In the genomic region with DNA sequence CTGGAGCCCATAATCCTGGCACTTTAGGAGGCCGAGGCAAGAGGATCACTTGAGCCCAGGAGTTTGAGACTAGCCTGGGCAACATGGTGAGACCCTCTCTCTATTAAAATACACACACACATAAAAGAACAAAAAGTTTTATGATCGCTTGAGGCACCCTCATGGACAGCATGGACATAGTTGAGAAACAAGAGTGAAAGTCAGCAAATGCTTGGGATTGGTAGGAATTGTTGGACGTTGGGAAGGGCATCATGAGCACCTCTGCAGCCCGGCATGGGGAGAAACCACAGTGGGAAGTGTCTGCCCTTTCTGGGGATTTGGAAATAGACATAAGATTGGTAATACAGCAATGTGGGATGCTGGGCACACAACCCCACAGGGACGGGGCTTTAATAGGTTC, we compare ENCODE assay signal across 16 cellular contexts.
A peak's percentile ranks its signal among the peaks of the same experiment; 100 is the strongest.
DNase-seq lines count a peak whose midpoint lies in the region; ATAC-seq and TF ChIP-seq lines count a peak whose summit lies in the region.
"Had no signal": no experiment of that assay in that cellular context is flagged by ENCODE, and none has a peak within 500 bp of the region (broad histone marks: within the 10 kb centered on the region; RNA-seq: fewer than 3 reads in every experiment).

No MANE protein-coding gene starts in this region.

- H3K9me3 ChIP-seq in CD4-positive, CD25-positive, alpha-beta regulatory T cell (ENCODE audit: control insufficient read depth in 2 of 2, low read length in 2 of 2): no peaks in the 10 kb centered on the region
- no peaks in the 10 kb centered on the region for H3K9me3 ChIP-seq in hepatocyte (ENCODE audit: low read depth)
- H3K9me3 ChIP-seq in neural progenitor cell (ENCODE audit: low read depth): no peaks in the 10 kb centered on the region
- H3K9me3 ChIP-seq: BE2C had no signal

- H3K36me3 Mint-ChIP-seq in CD4-positive, CD25-positive, alpha-beta regulatory T cell: no peaks in the 10 kb centered on the region
- no peaks in the 10 kb centered on the region for H3K36me3 Mint-ChIP-seq in GM23338 (ENCODE audit: low read depth)
- H3K36me3 Mint-ChIP-seq in neural progenitor cell: no peaks in the 10 kb centered on the region
- H3K36me3 Mint-ChIP-seq: CD8-positive, alpha-beta T cell had no signal

- H3K27me3 Mint-ChIP-seq in CD4-positive, CD25-positive, alpha-beta regulatory T cell: peaks cover 5% of the 10 kb centered on the region
- H3K27me3 Mint-ChIP-seq in GM23338 (ENCODE audit: insufficient read depth, low read depth, poor library complexity) (no peaks in the 10 kb centered on the region), neural progenitor cell (ENCODE audit: insufficient read depth, low read depth) (peaks cover 2% of the 10 kb centered on the region)

- H3K4me3 Mint-ChIP-seq in CD4-positive, CD25-positive, alpha-beta regulatory T cell: no peak overlapping the region
- H3K4me3 Mint-ChIP-seq in GM23338 (no peak overlapping the region), neural progenitor cell (no peak overlapping the region)
- H3K4me3 Mint-ChIP-seq: CD8-positive, alpha-beta T cell; HFFc6 had no signal

- H3F3A ChIP-seq in GM23338 (replicated peaks; ENCODE audit: low read depth) (no peaks in the 10 kb centered on the region), neural progenitor cell (ENCODE audit: low read depth) (no peaks in the 10 kb centered on the region)

- DNase-seq in CD4-positive, CD25-positive, alpha-beta regulatory T cell: no peak
- DNase-seq in GM23338 (ENCODE audit: low spot score) (no peak), hepatocyte (ENCODE audit: low spot score) (no peak), neural progenitor cell (ENCODE audit: low spot score) (no peak), NCI-H82 (lab: John Stamatoyannopoulos, UW) (no peak), kidney tubule cell (ENCODE audit: low spot score) (no peak), NCI-H2171 (lab: John Stamatoyannopoulos, UW) (no peak)
- DNase-seq: BE2C; CD8-positive, alpha-beta T cell; COR-L47; DMS153; DND-41; GDM1; HCEC 1CT had no signal

- no peaks in the 10 kb centered on the region for H3K36me3 ChIP-seq in CD4-positive, CD25-positive, alpha-beta regulatory T cell (ENCODE audit: control insufficient read depth, insufficient read depth, low read length)
- H3K36me3 ChIP-seq in GM23338 (ENCODE audit: insufficient read depth) (no peaks in the 10 kb centered on the region), hepatocyte (replicated peaks; ENCODE audit: insufficient read depth, low read depth) (no peaks in the 10 kb centered on the region), neural progenitor cell (no peaks in the 10 kb centered on the region)
- H3K36me3 ChIP-seq: BE2C had no signal

- H3K4me1 Mint-ChIP-seq in CD4-positive, CD25-positive, alpha-beta regulatory T cell: peaks cover 10 to 17% (median 13%) of the 10 kb centered on the region in 4 donors
- H3K4me1 Mint-ChIP-seq in GM23338 (peaks cover 10% of the 10 kb centered on the region), neural progenitor cell (no peaks in the 10 kb centered on the region)

- H3K4me1 ChIP-seq in CD4-positive, CD25-positive, alpha-beta regulatory T cell (ENCODE audit: control insufficient read depth, insufficient read depth, low read length, poor library complexity, severe bottlenecking): peaks cover 4% of the 10 kb centered on the region
- peaks cover 14% of the 10 kb centered on the region; the same call in 1 of the 2 replicates for H3K4me1 ChIP-seq in GM23338 (ENCODE audit: insufficient read depth)
- no peaks in the 10 kb centered on the region for H3K4me1 ChIP-seq in hepatocyte (ENCODE audit: insufficient read depth)
- no peaks in the 10 kb centered on the region for H3K4me1 ChIP-seq in neural progenitor cell
- H3K4me1 ChIP-seq: BE2C had no signal

- H3K27me3 ChIP-seq in CD4-positive, CD25-positive, alpha-beta regulatory T cell (ENCODE audit: control insufficient read depth, insufficient read depth, low read length): no peaks in the 10 kb centered on the region
- H3K27me3 ChIP-seq in GM23338 (ENCODE audit: insufficient read depth) (no peaks in the 10 kb centered on the region), hepatocyte (no peaks in the 10 kb centered on the region), neural progenitor cell (no peaks in the 10 kb centered on the region)
- H3K27me3 ChIP-seq: BE2C had no signal

- no peak overlapping the region for H3K4me2 ChIP-seq in GM23338
- no peak overlapping the region for H3K4me2 ChIP-seq in hepatocyte
- H3K4me2 ChIP-seq in neural progenitor cell: no peak overlapping the region

- H4K20me1 ChIP-seq in GM23338 (replicated peaks; ENCODE audit: insufficient read depth) (no peaks in the 10 kb centered on the region), hepatocyte (ENCODE audit: insufficient read depth, poor library complexity, severe bottlenecking) (no peaks in the 10 kb centered on the region), neural progenitor cell (ENCODE audit: low read depth) (no peaks in the 10 kb centered on the region)

- 83% methylated on average over 5 of the region's 5 CpGs for WGBS in hepatocyte (ENCODE audit: low lambda C conversion rate, missing lambda C conversion rate)

- no peak overlapping the region for H3K4me3 ChIP-seq in CD4-positive, CD25-positive, alpha-beta regulatory T cell (ENCODE audit: low read depth, low read length)
- H3K4me3 ChIP-seq in GM23338 (no peak overlapping the region), hepatocyte (no peak overlapping the region), neural progenitor cell (no peak overlapping the region)

- no peak overlapping the region for H3K9ac ChIP-seq in neural progenitor cell

- peaks cover 0 to 1% (median 0%) of the 10 kb centered on the region in 7 donors for H3K9me3 Mint-ChIP-seq in CD4-positive, CD25-positive, alpha-beta regulatory T cell
- no peaks in the 10 kb centered on the region for H3K9me3 Mint-ChIP-seq in GM23338
- no peaks in the 10 kb centered on the region for H3K9me3 Mint-ChIP-seq in neural progenitor cell
- H3K9me3 Mint-ChIP-seq: CD8-positive, alpha-beta T cell; HFFc6 had no signal

- no peaks in the 10 kb centered on the region for H3K79me2 ChIP-seq in GM23338 (replicated peaks; ENCODE audit: insufficient read depth)
- no peaks in the 10 kb centered on the region for H3K79me2 ChIP-seq in hepatocyte
- H3K79me2 ChIP-seq in neural progenitor cell (ENCODE audit: low read depth): no peaks in the 10 kb centered on the region

- no peak overlapping the region for H3K27ac ChIP-seq in CD4-positive, CD25-positive, alpha-beta regulatory T cell (ENCODE audit: insufficient read depth, low read length, poor library complexity, severe bottlenecking)
- H3K27ac ChIP-seq in GM23338 (ENCODE audit: low read depth) (no peak overlapping the region), hepatocyte (peak overlapping the region; percentile 36), neural progenitor cell (no peak overlapping the region)
- H3K27ac ChIP-seq: C4-2B had no signal

- peak overlapping the region in 2 of 3 donors; percentile 11 to 44 for H3K27ac Mint-ChIP-seq in CD4-positive, CD25-positive, alpha-beta regulatory T cell
- H3K27ac Mint-ChIP-seq in GM23338 (no peak overlapping the region), neural progenitor cell (peak overlapping the region; percentile 4)
- H3K27ac Mint-ChIP-seq: CD8-positive, alpha-beta T cell; HFFc6 had no signal

- peak overlapping the region; percentile 33; the same call in 1 of the 2 replicates for H2AFZ ChIP-seq in GM23338
- no peak overlapping the region for H2AFZ ChIP-seq in hepatocyte
- H2AFZ ChIP-seq in neural progenitor cell (replicated peaks): no peak overlapping the region

- no peak for ATAC-seq in CD4-positive, CD25-positive, alpha-beta regulatory T cell (ENCODE audit: low read depth in 2 of 2)
- ATAC-seq in GM23338: no peak
- ATAC-seq: CD8-positive, alpha-beta T cell had no signal

- no peak for TF ChIP-seq CTCF in GM23338 (conservative IDR thresholded peaks at IDR 0.05; ENCODE audit: low read depth in 2 of 2)
- TF ChIP-seq CTCF in hepatocyte (IDR thresholded peaks at IDR 0.05; ENCODE audit: poor library complexity): no peak
- no peak for TF ChIP-seq CTCF in neural progenitor cell (IDR thresholded peaks at IDR 0.05)

- 0 out of 2 replicates have a peak, but pooled peaks cover 5% of the 10 kb centered on the region for H3K9me2 ChIP-seq in GM23338 (ENCODE audit: insufficient read depth)
- H3K9me2 ChIP-seq in hepatocyte (replicated peaks; ENCODE audit: insufficient read depth): no peaks in the 10 kb centered on the region

TF ChIP-seq in GM23338, 12 proteins besides CTCF, POLR2A, EP300 and RAD21 (continues in another document):
- no peak for TF ChIP-seq POLR2AphosphoS5 (IDR thresholded peaks at IDR 0.05; ENCODE audit: low read depth)
- TF ChIP-seq CREB1 (CRISPR knock-in tag; IDR thresholded peaks at IDR 0.05; ENCODE audit: low read depth): no peak
- no peak for TF ChIP-seq EZH2phosphoT487 (IDR thresholded peaks at IDR 0.05; ENCODE audit: unreplicated experiment)
